ENCODE assay signal across 9 cellular contexts in genomic region chr12:27460471-27460978, GRCh38. TPM values are rescaled to one million over a fixed set of nuclear protein-coding genes. Genes with fewer than 3 reads are reported as not detected.
DNase-seq lines count a peak whose midpoint lies in the region; ATAC-seq and TF ChIP-seq lines count a peak whose summit lies in the region.
"Had no signal": no experiment of that assay in that cellular context is flagged by ENCODE, and none has a peak within 500 bp of the region (broad histone marks: within the 10 kb centered on the region; RNA-seq: fewer than 3 reads in every experiment).

No MANE protein-coding gene starts in this region.

- intact Hi-C loops in left colon (cut with DNase I, micrococcal nuclease) (no loop called here), dorsolateral prefrontal cortex (cut with DNase I) (no loop called here)

- H3K36me3 ChIP-seq in MM.1S (replicated peaks; ENCODE audit: insufficient read depth, low read length), result no peaks in the 10 kb centered on the region

- H3K27me3 ChIP-seq in MM.1S (replicated peaks; ENCODE audit: insufficient read depth, low read length) (no peaks in the 10 kb centered on the region), dorsolateral prefrontal cortex (no peaks in the 10 kb centered on the region)

- H3F3A ChIP-seq in MM.1S (ENCODE audit: insufficient read depth, low read length), result peaks cover 4% of the 10 kb centered on the region

- H2AFZ ChIP-seq in MM.1S (ENCODE audit: low read length), result no peak overlapping the region

- H3K4me3 ChIP-seq in MM.1S (ENCODE audit: low read length) (no peak overlapping the region), dorsolateral prefrontal cortex (no peak overlapping the region)

- no peaks in the 10 kb centered on the region for H4K20me1 ChIP-seq in MM.1S (ENCODE audit: insufficient read depth, low read length)

- no peaks in the 10 kb centered on the region for H3K9me2 ChIP-seq in MM.1S (replicated peaks; ENCODE audit: insufficient read depth, low read length)

- H3K79me2 ChIP-seq in MM.1S (ENCODE audit: low read length), result no peaks in the 10 kb centered on the region

- H3K4me1 ChIP-seq in MM.1S (ENCODE audit: low read length), result peaks cover 10% of the 10 kb centered on the region

- H3K9ac ChIP-seq in MM.1S (ENCODE audit: low read length), result no peak overlapping the region

- no peaks in the 10 kb centered on the region for H3K9me3 ChIP-seq in MM.1S (replicated peaks; ENCODE audit: insufficient read depth, low read length)

- TF ChIP-seq CTCF in MM.1S (IDR thresholded peaks at IDR 0.05; ENCODE audit: low read length) (no peak), dorsolateral prefrontal cortex (IDR thresholded peaks at IDR 0.05 in 54 of 56, conservative IDR thresholded peaks at IDR 0.05 in 2 of 56; ENCODE audit: low read depth in 1 of 56, partially characterized antibody in 56 of 56) (no peak)

- H3K27ac ChIP-seq in MM.1S (ENCODE audit: low read length), result no peak overlapping the region
- H3K27ac ChIP-seq in dorsolateral prefrontal cortex, result no peak overlapping the region

- ATAC-seq in left colon (peak; percentile 96), GM19328 (IDR thresholded peaks at IDR 0.05; ENCODE audit: unreplicated experiment) (no peak), GM18909 (IDR thresholded peaks at IDR 0.05; ENCODE audit: poor library complexity, unreplicated experiment) (no peak)

- DNase-seq in Daoy (ENCODE audit: low read depth) (peak; percentile 76), MM.1S (peak; percentile 34), activated T-cell treated with anti-CD3 and anti-CD28 coated beads for 48 hours (ENCODE audit: low read depth) (peak; percentile 27), left colon (peak in 1 of 2 donors; percentile 18), D341Med (ENCODE audit: low spot score) (no peak), dorsolateral prefrontal cortex (no peak)
- DNase-seq: cerebellar nuclear complex had no signal

- peak overlapping the region; percentile 5; the same call in 1 of the 2 replicates for H3K4me2 ChIP-seq in MM.1S (ENCODE audit: low read depth, low read length)

RNA-seq across cellular contexts. Expression of gene SMCO2, which starts 14.0 kb away (rescaled TPM):
- not detected in 2 replicates for total RNA-seq in Daoy (2014; rRNA removed; shearing (Covaris generic))
- not detected for total RNA-seq in left colon
- total RNA-seq in dorsolateral prefrontal cortex, result 1 to 10 TPM in 81 of 120 experiments, under 1 TPM in 29, not detected in 10; 0.36 to 6.3 (median 1.5) TPM

Comparison
In these comparisons a context has a peak if more than half of its experiments do, and no peak if none do; other contexts are left out.
1. DNase-seq: peak in Daoy (single experiment), MM.1S (single experiment) and activated T-cell treated with anti-CD3 and anti-CD28 coated beads for 48 hours (single experiment); none in D341Med (single experiment) and dorsolateral prefrontal cortex (0 of 10).